13 cellular contexts compared by ENCODE assay signal in the genomic region with DNA sequence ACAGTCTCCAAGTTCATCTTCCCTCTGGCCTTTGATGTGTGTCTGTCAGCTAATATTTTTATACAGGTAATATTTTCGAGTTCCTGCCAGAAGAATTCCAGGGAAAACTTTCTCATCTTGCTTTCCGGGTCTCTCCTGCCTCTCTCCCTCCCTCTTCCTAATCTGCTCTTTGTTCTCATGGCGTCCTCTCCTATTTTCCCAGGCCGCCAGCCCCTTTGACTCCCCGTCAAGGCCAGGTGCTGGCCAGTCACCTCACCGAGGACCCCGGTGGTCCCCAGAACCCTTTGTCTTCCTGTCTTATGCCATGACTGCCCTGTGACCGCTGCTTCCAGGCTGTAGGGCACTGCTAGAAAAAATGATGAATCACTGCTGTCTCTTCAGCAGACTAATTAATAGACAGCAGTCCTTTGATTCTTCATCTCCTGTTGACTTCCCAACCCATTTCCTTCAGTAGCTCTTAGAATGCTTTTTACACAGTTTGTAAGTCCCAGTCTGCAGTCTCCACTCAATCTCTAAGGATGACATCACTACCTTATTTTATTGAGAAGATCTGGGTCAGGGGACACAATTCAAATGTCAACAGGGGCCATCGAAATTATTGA. TPM values are rescaled to one million over a fixed set of nuclear protein-coding genes. Genes with fewer than 3 reads are reported as not detected.
A peak's percentile ranks its signal among the peaks of the same experiment; 100 is the strongest.
DNase-seq lines count a peak whose midpoint lies in the region; ATAC-seq and TF ChIP-seq lines count a peak whose summit lies in the region.
"Had no signal": no experiment of that assay in that cellular context is flagged by ENCODE, and none has a peak within 500 bp of the region (broad histone marks: within the 10 kb centered on the region; RNA-seq: fewer than 3 reads in every experiment).

No MANE protein-coding gene starts in this region.

- H2AFZ ChIP-seq in neuronal stem cell (ENCODE audit: low read length): peak overlapping the region; percentile 50

- H3K36me3 ChIP-seq in RWPE2 (ENCODE audit: low read depth): no peaks in the 10 kb centered on the region
- no peaks in the 10 kb centered on the region for H3K36me3 ChIP-seq in neuronal stem cell (replicated peaks in 1 of 2; ENCODE audit: control insufficient read depth in 2 of 2, insufficient read depth in 2 of 2, low read length in 2 of 2)

- H3K27ac ChIP-seq in RWPE2 (ENCODE audit: poor library complexity, severe bottlenecking) (peak overlapping the region; percentile 56), neuronal stem cell (replicated peaks; ENCODE audit: low read length) (no peak overlapping the region)
- H3K27ac ChIP-seq: KMS-11 had no signal

- H4K8ac ChIP-seq in neuronal stem cell (ENCODE audit: low read depth, low read length): no peak overlapping the region

- no peak overlapping the region for H2BK5ac ChIP-seq in neuronal stem cell (ENCODE audit: low read length)

- H3K9me3 ChIP-seq in RWPE2 (ENCODE audit: severe bottlenecking) (no peaks in the 10 kb centered on the region), neuronal stem cell (replicated peaks in 1 of 2; ENCODE audit: control insufficient read depth in 2 of 2, insufficient read depth in 1 of 2, low read depth in 1 of 2, low read length in 2 of 2) (peaks cover 1 to 2% of the 10 kb centered on the region in 2 donors)

- peak; percentile 69 for ATAC-seq in RWPE2 (ENCODE audit: low read depth)
- no peak for ATAC-seq in HG03280 (IDR thresholded peaks at IDR 0.05; ENCODE audit: unreplicated experiment)

- CTCF ChIA-PET in activated naive CD4-positive, alpha-beta T cell treated with anti-CD3 and anti-CD28 coated beads, Interleukin-2, amount 10 ng/mL, durations not matched to agents 7 days and 5 days (lab: Charles Lee): no interaction called here

- DNase-seq in COLO829 (ENCODE audit: low spot score) (peak; percentile 88), RWPE2 (ENCODE audit: low spot score) (no peak), epidermal melanocyte (ENCODE audit: insufficient read length, low spot score) (peak; percentile 33), neuronal stem cell (ENCODE audit: low spot score) (no peak), cortex of kidney (lab: John Stamatoyannopoulos, UW) (no peak), HUDEP-2 (lab: John Stamatoyannopoulos, UW; ENCODE audit: unreplicated experiment in 76 of 76) (no peak)
- DNase-seq in activated naive CD4-positive, alpha-beta T cell treated with anti-CD3 and anti-CD28 coated beads, Interleukin-2, amount 10 ng/mL, durations not matched to agents 7 days and 5 days: no peak
- DNase-seq: activated CD8-positive, alpha-beta memory T cell treated with anti-CD3 and anti-CD28 coated beads for 24 hours; NCI-H510A; stimulated activated CD4-positive, alpha-beta T cell treated with anti-CD3 and anti-CD28 coated beads, Interleukin-2, amount 100 ng/mL, for 24 hours had no signal

- H3K4me3 ChIP-seq in RWPE2 (ENCODE audit: severe bottlenecking) (no peak overlapping the region), neuronal stem cell (ENCODE audit: low read length in 2 of 2) (no peak overlapping the region)

- H3K36me3 Mint-ChIP-seq in activated naive CD4-positive, alpha-beta T cell treated with anti-CD3 and anti-CD28 coated beads, Interleukin-2, amount 10 ng/mL, durations not matched to agents 7 days and 5 days: no peaks in the 10 kb centered on the region

- no peak overlapping the region for H3K14ac ChIP-seq in neuronal stem cell (ENCODE audit: low read length)

- no peak overlapping the region for H2BK12ac ChIP-seq in neuronal stem cell (ENCODE audit: low read length)

- no peak for TF ChIP-seq CTCF in RWPE2 (IDR thresholded peaks at IDR 0.05; ENCODE audit: poor library complexity, severe bottlenecking)

- H3K4me2 ChIP-seq in neuronal stem cell (ENCODE audit: insufficient read depth, low read length, poor library complexity, severe bottlenecking): no peak overlapping the region
- H3K4me2 ChIP-seq: KMS-11 had no signal

- no peak overlapping the region for H3K27ac Mint-ChIP-seq in activated naive CD4-positive, alpha-beta T cell treated with anti-CD3 and anti-CD28 coated beads, Interleukin-2, amount 10 ng/mL, durations not matched to agents 7 days and 5 days

- peaks cover 3% of the 10 kb centered on the region for H3K27me3 Mint-ChIP-seq in activated naive CD4-positive, alpha-beta T cell treated with anti-CD3 and anti-CD28 coated beads, Interleukin-2, amount 10 ng/mL, durations not matched to agents 7 days and 5 days
- H3K27me3 Mint-ChIP-seq: brain had no signal

- H3K9ac ChIP-seq in neuronal stem cell (ENCODE audit: low read depth, low read length, poor library complexity): no peak overlapping the region
- H3K9ac ChIP-seq: KMS-11 had no signal

- H2AK5ac ChIP-seq in neuronal stem cell (ENCODE audit: low read depth, low read length): no peak overlapping the region

- H3K27me3 ChIP-seq in RWPE2 (ENCODE audit: insufficient read depth, poor library complexity, severe bottlenecking): no peaks in the 10 kb centered on the region
- H3K27me3 ChIP-seq in neuronal stem cell (ENCODE audit: control insufficient read depth in 3 of 3, insufficient read depth in 3 of 3, low read depth in 1 of 3, low read length in 3 of 3): no peaks in the 10 kb centered on the region

- H2BK15ac ChIP-seq in neuronal stem cell (ENCODE audit: low read length): no peak overlapping the region

- H3K4me3 Mint-ChIP-seq in activated naive CD4-positive, alpha-beta T cell treated with anti-CD3 and anti-CD28 coated beads, Interleukin-2, amount 10 ng/mL, durations not matched to agents 7 days and 5 days: no peak overlapping the region

- no peaks in the 10 kb centered on the region for H3K4me1 Mint-ChIP-seq in activated naive CD4-positive, alpha-beta T cell treated with anti-CD3 and anti-CD28 coated beads, Interleukin-2, amount 10 ng/mL, durations not matched to agents 7 days and 5 days

- no CpG with 5 or more reads among the region's 9 CpGs for WGBS in neuronal stem cell (ENCODE audit: extremely low coverage in 2 of 2, insufficient read length in 2 of 2, insufficient replicate concordance in 1 of 2), 2 donors

- no peak overlapping the region for H3K18ac ChIP-seq in neuronal stem cell (ENCODE audit: low read length)

- H4K91ac ChIP-seq in neuronal stem cell (ENCODE audit: low read depth, low read length, poor library complexity): no peak overlapping the region

- no peaks in the 10 kb centered on the region for H3K9me3 Mint-ChIP-seq in activated naive CD4-positive, alpha-beta T cell treated with anti-CD3 and anti-CD28 coated beads, Interleukin-2, amount 10 ng/mL, durations not matched to agents 7 days and 5 days
- H3K9me3 Mint-ChIP-seq: brain had no signal

- H3K23ac ChIP-seq in neuronal stem cell (ENCODE audit: low read depth, low read length, poor library complexity): no peak overlapping the region

- H3K79me1 ChIP-seq in neuronal stem cell (ENCODE audit: low read depth, low read length): no peaks in the 10 kb centered on the region

- no peak overlapping the region for H3K4ac ChIP-seq in neuronal stem cell (ENCODE audit: low read length)

- H3K4me1 ChIP-seq in RWPE2 (ENCODE audit: insufficient read depth, poor library complexity, severe bottlenecking): peaks cover 5% of the 10 kb centered on the region
- peaks cover 6 to 8% of the 10 kb centered on the region in 2 donors for H3K4me1 ChIP-seq in neuronal stem cell (ENCODE audit: control insufficient read depth in 2 of 2, insufficient read depth in 1 of 2, low read depth in 1 of 2, low read length in 2 of 2)

- no peak overlapping the region for H2BK120ac ChIP-seq in neuronal stem cell (ENCODE audit: low read depth, low read length)

RNA-seq across cellular contexts. Expression of gene PPFIBP1, which starts 40.7 kb away (rescaled TPM):
- 16.9 TPM for polyA plus RNA-seq in neuronal stem cell (2013, experiment 1 of 2)
- polyA plus RNA-seq in neuronal stem cell (2013, experiment 2 of 2): 16.6 TPM

Comparison
In these comparisons a context has a peak if more than half of its experiments do, and no peak if none do; other contexts are left out.
1. DNase-seq: peak in COLO829 (single experiment) and epidermal melanocyte (single experiment); none in RWPE2 (single experiment), neuronal stem cell (single experiment), cortex of kidney (single experiment), HUDEP-2 (0 of 76) and activated naive CD4-positive, alpha-beta T cell treated with anti-CD3 and anti-CD28 coated beads, Interleukin-2, amount 10 ng/mL, durations not matched to agents 7 days and 5 days (single experiment).